8 cellular contexts compared by ENCODE assay signal in the genomic region with DNA sequence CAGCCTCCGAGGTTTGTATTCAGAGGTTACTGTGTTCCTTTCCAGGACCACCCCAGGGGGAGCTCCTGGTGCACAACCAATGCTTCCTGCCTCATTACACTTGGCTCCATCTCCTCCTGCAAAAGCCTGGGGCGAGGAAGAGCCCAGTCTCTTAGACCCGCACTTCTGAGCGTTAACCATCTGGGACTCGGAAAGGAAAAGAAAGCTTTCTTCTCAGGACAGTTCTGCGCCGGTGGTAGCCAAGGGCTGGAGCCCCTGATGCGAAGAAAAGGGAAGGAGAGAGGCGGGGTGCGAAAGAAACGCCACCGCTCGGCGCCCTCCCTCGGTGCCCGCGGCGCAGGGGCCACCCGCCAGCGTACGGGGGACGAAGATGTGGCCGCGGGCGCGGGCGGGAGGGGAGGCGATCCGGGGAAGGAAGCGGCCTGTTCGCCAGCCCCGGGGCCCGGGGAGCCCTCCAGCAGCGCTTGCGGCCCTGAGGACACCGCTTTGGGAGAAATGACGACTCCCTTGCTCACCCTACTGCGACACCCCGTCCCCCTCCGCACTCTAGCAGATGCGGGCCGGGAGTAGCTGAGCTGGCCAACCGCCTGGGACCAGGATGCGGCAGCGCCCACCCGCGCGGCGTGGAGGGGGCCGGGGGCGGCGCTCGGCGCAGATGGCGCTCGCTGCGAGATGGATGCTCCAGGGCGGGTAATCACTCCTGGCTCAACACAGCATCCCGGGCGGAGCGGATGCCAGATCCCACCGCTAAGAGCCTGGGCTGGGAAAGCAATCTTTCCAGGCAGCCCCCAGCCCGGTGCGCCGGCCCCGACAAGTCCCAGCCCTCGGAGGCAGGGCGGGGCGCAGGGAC. TPM values are rescaled to one million over a fixed set of nuclear protein-coding genes. Genes with fewer than 3 reads are reported as not detected.
DNase-seq lines count a peak whose midpoint lies in the region; ATAC-seq and TF ChIP-seq lines count a peak whose summit lies in the region.

No MANE protein-coding gene starts in this region.

- H3K9ac ChIP-seq in subcutaneous abdominal adipose tissue (ENCODE audit: low read length in 5 of 5), result peak overlapping the region in 3 of 5 donors; percentile 62 to 80 (median 64)

- no peak overlapping the region for H3K27ac ChIP-seq in CD4-positive, CD25-positive, alpha-beta regulatory T cell (ENCODE audit: insufficient read depth, low read length, poor library complexity, severe bottlenecking)
- H3K27ac ChIP-seq in right lobe of liver (no peak overlapping the region), subcutaneous abdominal adipose tissue (ENCODE audit: low read depth, low read length) (peak overlapping the region; percentile 10)

- intact Hi-C loops in right lobe of liver (cut with DNase I), result loop anchor here in 1 of 2 donors (10.0 kb wide), 1 partner anchor 270 kb away; no protein-coding TSS in a partner anchor

- DNase-seq in CD4-positive, CD25-positive, alpha-beta regulatory T cell, result no peak
- DNase-seq in HFFc6, result no peak
- DNase-seq in SK-MEL-5 (ENCODE audit: low read depth, low spot score), result peak; percentile 44
- DNase-seq in dermis blood vessel endothelial cell, result peak; percentile 67
- DNase-seq in right lobe of liver, result no peak
- no peak for DNase-seq in NCI-H774 (lab: John Stamatoyannopoulos, UW)
- DNase-seq in MV-4-11 (lab: John Stamatoyannopoulos, UW), result no peak

- no peaks in the 10 kb centered on the region for H3K9me3 ChIP-seq in CD4-positive, CD25-positive, alpha-beta regulatory T cell (ENCODE audit: control insufficient read depth in 2 of 2, low read length in 2 of 2)
- H3K9me3 ChIP-seq in right lobe of liver, result no peaks in the 10 kb centered on the region
- H3K9me3 ChIP-seq in subcutaneous abdominal adipose tissue (ENCODE audit: control insufficient read depth in 5 of 5, low read length in 5 of 5), result no peaks in the 10 kb centered on the region

- H3K9me3 Mint-ChIP-seq in CD4-positive, CD25-positive, alpha-beta regulatory T cell, result peaks cover 0 to 3% (median 0%) of the 10 kb centered on the region in 7 donors
- H3K9me3 Mint-ChIP-seq in HFFc6, result no peaks in the 10 kb centered on the region

- TF ChIP-seq CTCF in HFFc6 (IDR thresholded peaks at IDR 0.05), result no peak
- TF ChIP-seq CTCF in right lobe of liver (IDR thresholded peaks at IDR 0.05), result no peak

- peak overlapping the region in 3 of 4 donors; percentile 52 to 81 (median 80) for H3K4me3 Mint-ChIP-seq in CD4-positive, CD25-positive, alpha-beta regulatory T cell
- H3K4me3 Mint-ChIP-seq in HFFc6, result peak overlapping the region; percentile 82

- WGBS in right lobe of liver (ENCODE audit: insufficient coverage, low coverage, low lambda C conversion rate, missing lambda C conversion rate), result 8% methylated on average over 10 of the region's 69 CpGs

- no peaks in the 10 kb centered on the region for H3K36me3 ChIP-seq in CD4-positive, CD25-positive, alpha-beta regulatory T cell (ENCODE audit: control insufficient read depth, insufficient read depth, low read length)
- H3K36me3 ChIP-seq in right lobe of liver, result no peaks in the 10 kb centered on the region
- H3K36me3 ChIP-seq in subcutaneous abdominal adipose tissue (ENCODE audit: control insufficient read depth in 5 of 5, insufficient read depth in 5 of 5, low read length in 5 of 5), result no peaks in the 10 kb centered on the region

- in situ Hi-C loops in SK-MEL-5 (cut with HindIII; ENCODE audit: low pct_unique_long_range_greater_than_20kb, low sequenced_read_pairs), result no loop called here

- H3K4me3 ChIP-seq in CD4-positive, CD25-positive, alpha-beta regulatory T cell (ENCODE audit: low read depth, low read length), result no peak overlapping the region
- H3K4me3 ChIP-seq in right lobe of liver, result peak overlapping the region in 2 of 3 donors; percentile 33 to 45
- H3K4me3 ChIP-seq in subcutaneous abdominal adipose tissue (ENCODE audit: low read depth in 1 of 5, low read length in 5 of 5), result peak overlapping the region; percentile 42 to 79 (median 57)

- peaks cover 0 to 14% (median 10%) of the 10 kb centered on the region in 4 donors for H3K4me1 Mint-ChIP-seq in CD4-positive, CD25-positive, alpha-beta regulatory T cell
- peaks cover 5% of the 10 kb centered on the region; the same call in 1 of the 2 replicates for H3K4me1 Mint-ChIP-seq in HFFc6 (ENCODE audit: low read depth)

- H3K27me3 ChIP-seq in CD4-positive, CD25-positive, alpha-beta regulatory T cell (ENCODE audit: control insufficient read depth, insufficient read depth, low read length), result peaks cover 35% of the 10 kb centered on the region
- H3K27me3 ChIP-seq in right lobe of liver, result peaks cover 0 to 27% of the 10 kb centered on the region in 2 donors
- peaks cover 0 to 41% (median 19%) of the 10 kb centered on the region in 5 donors for H3K27me3 ChIP-seq in subcutaneous abdominal adipose tissue (ENCODE audit: control insufficient read depth in 5 of 5, insufficient read depth in 4 of 5, low read length in 5 of 5)

- H3K27ac Mint-ChIP-seq in CD4-positive, CD25-positive, alpha-beta regulatory T cell, result no peak overlapping the region
- H3K27ac Mint-ChIP-seq in HFFc6, result no peak overlapping the region

- no peaks in the 10 kb centered on the region for H3K36me3 Mint-ChIP-seq in CD4-positive, CD25-positive, alpha-beta regulatory T cell
- H3K36me3 Mint-ChIP-seq in HFFc6 (ENCODE audit: low read depth), result no peaks in the 10 kb centered on the region

- ATAC-seq in CD4-positive, CD25-positive, alpha-beta regulatory T cell (ENCODE audit: low read depth in 2 of 2), result peak in 1 of 2 donors; percentile 23
- ATAC-seq in right lobe of liver, result peak in 3 of 4 donors; percentile 11 to 19 (median 15)

- peaks cover 61% of the 10 kb centered on the region for H3K27me3 Mint-ChIP-seq in CD4-positive, CD25-positive, alpha-beta regulatory T cell
- H3K27me3 Mint-ChIP-seq in HFFc6 (ENCODE audit: insufficient read depth), result peaks cover 18% of the 10 kb centered on the region

- no peak for TF ChIP-seq POLR2A in right lobe of liver (IDR thresholded peaks at IDR 0.05)

- peaks cover 10% of the 10 kb centered on the region for H3K4me1 ChIP-seq in CD4-positive, CD25-positive, alpha-beta regulatory T cell (ENCODE audit: control insufficient read depth, insufficient read depth, low read length, poor library complexity, severe bottlenecking)
- H3K4me1 ChIP-seq in right lobe of liver (peaks cover 0 to 11% (median 0%) of the 10 kb centered on the region in 4 donors), subcutaneous abdominal adipose tissue (ENCODE audit: control insufficient read depth in 5 of 5, insufficient read depth in 5 of 5, low read length in 5 of 5) (peaks cover 0 to 24% (median 22%) of the 10 kb centered on the region in 5 donors)

RNA-seq across cellular contexts. Expression of gene NRCAM, which starts 1.3 kb away (rescaled TPM):
- total RNA-seq in CD4-positive, CD25-positive, alpha-beta regulatory T cell, result not detected
- under 1 TPM in 1 of 4 donors, not detected in 3; 0.27 TPM for polyA plus RNA-seq in CD4-positive, CD25-positive, alpha-beta regulatory T cell
- total RNA-seq in HFFc6 (2021; fragmentation: NEBNext Ultra II Directional; extraction: Animal tissue kit (Norgen Biotek cat#: 25700)), result under 1 TPM; 0.27 to 0.51 (median 0.40) TPM
- 19.2 and 22.8 TPM in 2 replicates for total RNA-seq in SK-MEL-5 (2014; rRNA removed; shearing (Covaris generic))
- 30.0 and 42.4 TPM in 2 replicates for polyA plus RNA-seq in SK-MEL-5 (2015; cell fraction: cytosol; rRNA removed)
- 35.5 and 45.5 TPM in 2 replicates for polyA plus RNA-seq in SK-MEL-5 (2015; cell fraction: nucleus; rRNA removed)
- total RNA-seq in dermis blood vessel endothelial cell (9.2 and 16.0 TPM in 2 replicates), right lobe of liver (1 to 10 TPM in 1 of 6 experiments, under 1 TPM in 5; 0.16 to 1.9 (median 0.27) TPM)

Comparison
In these comparisons a context has a peak if more than half of its experiments do, and no peak if none do; other contexts are left out.
1. DNase-seq: peak in SK-MEL-5 (single experiment) and dermis blood vessel endothelial cell (single experiment); none in CD4-positive, CD25-positive, alpha-beta regulatory T cell (0 of 3), HFFc6 (single experiment), right lobe of liver (0 of 3), NCI-H774 (single experiment) and MV-4-11 (single experiment).